ENCODE assay signal across 11 cellular contexts in the genomic region with DNA sequence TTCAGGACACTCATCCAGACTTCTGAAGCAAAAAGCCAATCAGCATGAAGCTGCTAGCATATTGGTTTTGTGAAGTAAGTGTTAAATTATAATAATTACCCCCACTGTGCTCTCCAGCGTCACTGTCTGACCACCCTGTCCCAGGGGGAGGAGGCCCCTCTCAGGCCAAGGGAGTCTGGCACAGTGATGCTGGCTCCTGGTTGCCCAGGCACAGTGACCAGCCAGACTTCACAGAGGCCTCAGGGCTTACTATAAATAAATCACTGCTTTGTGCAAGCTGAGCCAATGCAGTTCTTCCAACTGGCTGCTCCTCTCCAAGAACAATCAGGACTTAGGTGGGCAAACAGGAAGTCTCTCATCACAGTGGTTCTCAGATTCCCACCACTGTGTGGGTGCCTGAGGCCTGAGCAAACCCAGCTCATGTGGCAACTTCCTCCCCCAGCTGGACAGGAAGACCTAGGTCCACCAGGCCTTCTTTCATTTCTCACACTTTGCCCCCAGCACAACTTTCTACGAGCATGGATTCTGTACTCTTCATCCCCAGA. TPM values are rescaled to one million over a fixed set of nuclear protein-coding genes. Genes with fewer than 3 reads are reported as not detected.
DNase-seq lines count a peak whose midpoint lies in the region; ATAC-seq and TF ChIP-seq lines count a peak whose summit lies in the region.
"Had no signal": no experiment of that assay in that cellular context is flagged by ENCODE, and none has a peak within 500 bp of the region (broad histone marks: within the 10 kb centered on the region; RNA-seq: fewer than 3 reads in every experiment).

No MANE protein-coding gene starts in this region.

- H3K18ac ChIP-seq in IMR-90 (ENCODE audit: low read depth, low read length), result no peak overlapping the region

- peaks cover 16 to 29% (median 20%) of the 10 kb centered on the region in 3 donors for H3K4me1 Mint-ChIP-seq in CD8-positive, alpha-beta memory T cell
- peaks cover 4 to 28% (median 24%) of the 10 kb centered on the region in 4 donors for H3K4me1 Mint-ChIP-seq in naive thymus-derived CD8-positive, alpha-beta T cell

- H3K9me1 ChIP-seq in IMR-90 (ENCODE audit: insufficient read depth, low read length), result peaks cover 2% of the 10 kb centered on the region

- H3K36me3 Mint-ChIP-seq in CD8-positive, alpha-beta memory T cell, result no peaks in the 10 kb centered on the region
- H3K36me3 Mint-ChIP-seq in naive thymus-derived CD8-positive, alpha-beta T cell, result no peaks in the 10 kb centered on the region

- peak overlapping the region; percentile 81 for H2AK5ac ChIP-seq in IMR-90 (ENCODE audit: low read depth, low read length)

- peak overlapping the region; percentile 63 for H4K91ac ChIP-seq in IMR-90 (ENCODE audit: insufficient read depth, low read depth, low read length)

- no peak for TF ChIP-seq CTCF in IMR-90 (conservative IDR thresholded peaks at IDR 0.05; ENCODE audit: low read depth, low read length)
- no peak for TF ChIP-seq CTCF in mammary epithelial cell (conservative IDR thresholded peaks at IDR 0.05 in 1 of 2, IDR thresholded peaks at IDR 0.05 in 1 of 2; ENCODE audit: extremely low read depth in 1 of 2, insufficient read depth in 1 of 2, low read depth in 1 of 2, low read length in 2 of 2)

- peak overlapping the region; percentile 52 for H2AK9ac ChIP-seq in IMR-90 (replicated peaks; ENCODE audit: low read depth, low read length, poor library complexity)

- TF ChIP-seq POLR2A in IMR-90 (IDR thresholded peaks at IDR 0.05; ENCODE audit: low read depth, low read length), result no peak

- peak overlapping the region; percentile 78 for H2BK5ac ChIP-seq in IMR-90 (ENCODE audit: low read depth, low read length, poor library complexity, severe bottlenecking)

- dilution Hi-C loops in IMR-90 (cut with HindIII; ENCODE audit: low sequenced_read_pairs, unreplicated experiment), result no loop called here
- dilution Hi-C loops in mammary epithelial cell (cut with HindIII; ENCODE audit: low sequenced_read_pairs), result no loop called here

- no peak overlapping the region for H3K27ac Mint-ChIP-seq in CD8-positive, alpha-beta memory T cell
- H3K27ac Mint-ChIP-seq in naive thymus-derived CD8-positive, alpha-beta T cell, result peak overlapping the region in 1 of 10 donors; percentile 15

- H3K14ac ChIP-seq in IMR-90 (replicated peaks; ENCODE audit: low read depth, low read length), result peak overlapping the region; percentile 24; the same call in 1 of the 2 replicates

- H2AFZ ChIP-seq in IMR-90 (replicated peaks; ENCODE audit: low read length, poor library complexity), result peak overlapping the region; percentile 82
- peak overlapping the region; percentile 86 for H2AFZ ChIP-seq in mammary epithelial cell (ENCODE audit: low read depth, low read length)

- H3K4me3 Mint-ChIP-seq in CD8-positive, alpha-beta memory T cell, result peak overlapping the region in 5 of 7 donors; percentile 8 to 66 (median 46)
- peak overlapping the region in 9 of 10 donors; percentile 6 to 86 (median 50) for H3K4me3 Mint-ChIP-seq in naive thymus-derived CD8-positive, alpha-beta T cell

- no peak for TF ChIP-seq RAD21 in IMR-90 (IDR thresholded peaks at IDR 0.05; ENCODE audit: low read length)

- H4K5ac ChIP-seq in IMR-90 (ENCODE audit: low read depth, low read length), result peak overlapping the region; percentile 33; the same call in 1 of the 2 replicates

- no peak overlapping the region for H3K4me3 ChIP-seq in CD8-positive, alpha-beta memory T cell (ENCODE audit: low read length)
- no peak overlapping the region for H3K4me3 ChIP-seq in IMR-90 (ENCODE audit: insufficient read depth, low read depth, low read length)
- H3K4me3 ChIP-seq in mammary epithelial cell (replicated peaks in 1 of 3; ENCODE audit: insufficient read depth in 1 of 3, low read depth in 2 of 3, low read length in 3 of 3), result no peak overlapping the region

- no peak for DNase-seq in CD8-positive, alpha-beta memory T cell
- DNase-seq in IMR-90, result peak; percentile 76
- DNase-seq in mammary epithelial cell, result no peak
- DNase-seq in naive thymus-derived CD8-positive, alpha-beta T cell, result no peak
- no peak for DNase-seq in HPDE6-E6E7 (ENCODE audit: extremely low spot score)
- DNase-seq in NCI-H1105 (lab: John Stamatoyannopoulos, UW), result no peak
- DNase-seq: cerebellar nuclear complex, T-helper 17 cell had no signal

- H2BK15ac ChIP-seq in IMR-90 (ENCODE audit: low read depth, low read length), result peak overlapping the region; percentile 66; the same call in 2 of the 3 replicates

- H3K56ac ChIP-seq in IMR-90 (ENCODE audit: extremely low read depth, insufficient read depth, low read length), result peak overlapping the region; percentile 52

- no peaks in the 10 kb centered on the region for H3K9me3 Mint-ChIP-seq in CD8-positive, alpha-beta memory T cell
- no peaks in the 10 kb centered on the region for H3K9me3 Mint-ChIP-seq in naive thymus-derived CD8-positive, alpha-beta T cell

- POLR2A ChIA-PET in CD8-positive, alpha-beta memory T cell (lab: Charles Lee), result no interaction called here
- POLR2A ChIA-PET in IMR-90 (lab: Charles Lee; ENCODE audit: unreplicated experiment), result no interaction called here
- POLR2A ChIA-PET in naive thymus-derived CD8-positive, alpha-beta T cell (lab: Charles Lee), result no interaction called here

- no peaks in the 10 kb centered on the region for H3K9me3 ChIP-seq in CD8-positive, alpha-beta memory T cell (ENCODE audit: low read length)
- H3K9me3 ChIP-seq in IMR-90 (ENCODE audit: control insufficient read depth, insufficient read depth, low read length), result no peaks in the 10 kb centered on the region
- H3K9me3 ChIP-seq in mammary epithelial cell (replicated peaks; ENCODE audit: insufficient read depth, low read length), result no peaks in the 10 kb centered on the region

- peak overlapping the region; percentile 22 for H2BK20ac ChIP-seq in IMR-90 (ENCODE audit: low read depth, low read length)

- peak overlapping the region; percentile 6; the same call in 1 of the 2 replicates for H2BK120ac ChIP-seq in IMR-90 (ENCODE audit: low read depth, low read length)

- peaks cover 3% of the 10 kb centered on the region for H3K27me3 ChIP-seq in CD8-positive, alpha-beta memory T cell (ENCODE audit: insufficient read depth, low read length, poor library complexity, severe bottlenecking)
- H3K27me3 ChIP-seq in IMR-90 (ENCODE audit: control insufficient read depth, insufficient read depth, low read length) (no peaks in the 10 kb centered on the region), mammary epithelial cell (ENCODE audit: insufficient read depth, low read length) (no peaks in the 10 kb centered on the region)

- CTCF ChIA-PET in CD8-positive, alpha-beta memory T cell (lab: Charles Lee), result interaction anchor here (1.4 to 2.0 kb wide), 3 partner anchors 12 to 321 kb away, joined by 3 to 5 read pairs (median 3); no protein-coding TSS in a partner anchor
- CTCF ChIA-PET in IMR-90 (lab: Yijun Ruan, JAX) (no interaction called here), mammary epithelial cell (lab: Charles Lee; ENCODE audit: low non-redundant PET) (no interaction called here)

- H4K8ac ChIP-seq in IMR-90 (ENCODE audit: low read depth in 2 of 2, low read length in 2 of 2), result peak overlapping the region; percentile 75 to 94

- no peaks in the 10 kb centered on the region for H3K36me3 ChIP-seq in CD8-positive, alpha-beta memory T cell (ENCODE audit: insufficient read depth, low read length)
- H3K36me3 ChIP-seq in IMR-90 (ENCODE audit: control insufficient read depth, insufficient read depth, low read length) (no peaks in the 10 kb centered on the region), mammary epithelial cell (ENCODE audit: insufficient read depth, low read length) (no peaks in the 10 kb centered on the region)

- H3K4me2 ChIP-seq in IMR-90 (ENCODE audit: low read depth, low read length) (no peak overlapping the region), mammary epithelial cell (ENCODE audit: insufficient read depth, low read depth, low read length) (peak overlapping the region; percentile 94)

- H3K23ac ChIP-seq in IMR-90 (ENCODE audit: low read depth, low read length), result peak overlapping the region; percentile 2; the same call in 1 of the 2 replicates

- intact Hi-C loops in IMR-90 (cut with micrococcal nuclease), result loop anchor here (2.0 to 10.0 kb wide), 2 partner anchors 48 to 96 kb away; a partner anchor contains a TSS
- intact Hi-C loops in mammary epithelial cell (cut with micrococcal nuclease), result loop anchor here (2.0 to 10.0 kb wide), 2 partner anchors 56 to 316 kb away; a partner anchor contains a TSS

- peaks cover 3% of the 10 kb centered on the region; the same call in 1 of the 2 replicates for H4K20me1 ChIP-seq in IMR-90 (ENCODE audit: insufficient read depth, low read length)
- no peaks in the 10 kb centered on the region for H4K20me1 ChIP-seq in mammary epithelial cell (ENCODE audit: insufficient read depth, low read length)

- in situ Hi-C loops in IMR-90 (cut with MboI; ENCODE audit: low sequenced_read_pairs), result loop anchor here (5.0 kb wide), 1 partner anchor 49 kb away; no protein-coding TSS in a partner anchor
- in situ Hi-C loops in mammary epithelial cell (cut with MboI; ENCODE audit: low sequenced_read_pairs in 2 of 2), result no loop called here

- no peak; the same call in 1 of the 2 replicates for ATAC-seq in IMR-90 (ENCODE audit: low read depth)
- no peak for ATAC-seq in naive thymus-derived CD8-positive, alpha-beta T cell
- ATAC-seq in HG03354 (IDR thresholded peaks at IDR 0.05; ENCODE audit: poor library complexity, severe bottlenecking, unreplicated experiment), result no peak
- no peak for ATAC-seq in GM18870 (IDR thresholded peaks at IDR 0.05; ENCODE audit: unreplicated experiment)
- ATAC-seq: T-helper 17 cell had no signal

- H3K4me1 ChIP-seq in CD8-positive, alpha-beta memory T cell (ENCODE audit: insufficient read depth, low read length), result peaks cover 16% of the 10 kb centered on the region
- H3K4me1 ChIP-seq in IMR-90 (ENCODE audit: control insufficient read depth, insufficient read depth, low read length) (peaks cover 10% of the 10 kb centered on the region), mammary epithelial cell (ENCODE audit: insufficient read depth, low read length) (peaks cover 33% of the 10 kb centered on the region)

- H3K79me1 ChIP-seq in IMR-90 (ENCODE audit: low read depth in 1 of 2, low read length in 2 of 2), result peaks cover 5 to 25% of the 10 kb centered on the region in 2 experiments

- peak overlapping the region; percentile 68 for H3K4ac ChIP-seq in IMR-90 (ENCODE audit: low read depth, low read length)

- H3K79me2 ChIP-seq in mammary epithelial cell (ENCODE audit: insufficient read depth, low read length), result peaks cover 11% of the 10 kb centered on the region

- H3K9ac ChIP-seq in IMR-90 (ENCODE audit: low read depth, low read length), result peak overlapping the region; percentile 44
- no peak overlapping the region for H3K9ac ChIP-seq in mammary epithelial cell (ENCODE audit: insufficient read depth, low read length)

- WGBS in IMR-90 (ENCODE audit: extremely low coverage in 2 of 2, insufficient read length in 1 of 2), 2 experiments, result no CpG with 5 or more reads among the region's 2 CpGs
- WGBS in mammary epithelial cell (ENCODE audit: low coverage, missing lambda C conversion rate), result 24% methylated on average over 2 of the region's 2 CpGs

- BruUV-seq in IMR-90 (replicated peaks; lab: Mats Ljungman, UMichigan), result no TSS peak
- no TSS peak for BruUV-seq in mammary epithelial cell (replicated peaks; lab: Mats Ljungman, UMichigan)

- no peak overlapping the region for H3K27ac ChIP-seq in CD8-positive, alpha-beta memory T cell (ENCODE audit: low read depth, low read length)
- H3K27ac ChIP-seq in IMR-90 (ENCODE audit: insufficient read depth, low read length) (peak overlapping the region; percentile 52), mammary epithelial cell (ENCODE audit: insufficient read depth, low read depth, low read length) (peak overlapping the region; percentile 3)

- H3K27me3 Mint-ChIP-seq in CD8-positive, alpha-beta memory T cell, result peaks cover 3 to 7% of the 10 kb centered on the region in 2 donors
- peaks cover 0 to 6% (median 0%) of the 10 kb centered on the region in 5 donors for H3K27me3 Mint-ChIP-seq in naive thymus-derived CD8-positive, alpha-beta T cell
- H3K27me3 Mint-ChIP-seq: T-helper 17 cell had no signal

RNA-seq across cellular contexts. Expression of a gene that starts 1.7 kb away (rescaled TPM):
- under 1 TPM; 0.13 to 0.18 TPM for total RNA-seq in CD8-positive, alpha-beta memory T cell
- 0.94 TPM for polyA plus RNA-seq in CD8-positive, alpha-beta memory T cell
- total RNA-seq in IMR-90 (2012; rRNA removed) (3.1 and 3.4 TPM in 2 replicates), mammary epithelial cell (1 to 10 TPM; 3.5 to 4.1 TPM)
- polyA plus RNA-seq in IMR-90 (2012; rRNA removed) (23.0 and 26.2 TPM in 2 replicates), mammary epithelial cell (3.9 TPM)
- polyA plus RNA-seq in IMR-90 (2012; cell fraction: cytosol; rRNA removed), result 14.9 and 31.6 TPM in 2 replicates
- 11.1 and 18.7 TPM in 2 replicates for polyA plus RNA-seq in IMR-90 (2012; cell fraction: nucleus; rRNA removed; ENCODE audit: low replicate concordance)
- polyA minus RNA-seq in mammary epithelial cell, result 0.57 TPM
- under 1 TPM; 0.57 to 0.99 TPM for total RNA-seq in naive thymus-derived CD8-positive, alpha-beta T cell
- 1 to 10 TPM; 2.8 to 3.5 (median 3.3) TPM for polyA plus RNA-seq in naive thymus-derived CD8-positive, alpha-beta T cell

RNA-seq across cellular contexts. Expression of a gene that starts 56.2 kb away (rescaled TPM):
- not detected for total RNA-seq in CD8-positive, alpha-beta memory T cell
- polyA plus RNA-seq in CD8-positive, alpha-beta memory T cell, result not detected
- total RNA-seq in IMR-90 (2012; rRNA removed) (not detected in 2 replicates), mammary epithelial cell (not detected)
- polyA plus RNA-seq in IMR-90 (2012; rRNA removed) (not detected in 2 replicates), mammary epithelial cell (not detected)
- not detected in 2 replicates for polyA plus RNA-seq in IMR-90 (2012; cell fraction: cytosol; rRNA removed)
- 0.03 TPM in 1 of 2 replicates, not detected in the other for polyA plus RNA-seq in IMR-90 (2012; cell fraction: nucleus; rRNA removed; ENCODE audit: low replicate concordance)
- polyA minus RNA-seq in mammary epithelial cell, result not detected
- not detected for total RNA-seq in naive thymus-derived CD8-positive, alpha-beta T cell
- not detected for polyA plus RNA-seq in naive thymus-derived CD8-positive, alpha-beta T cell
- total RNA-seq: subcutaneous adipose tissue, T-helper 17 cell had no signal
